Comparison of ENCODE assay signal across 12 cellular contexts in the genomic region with DNA sequence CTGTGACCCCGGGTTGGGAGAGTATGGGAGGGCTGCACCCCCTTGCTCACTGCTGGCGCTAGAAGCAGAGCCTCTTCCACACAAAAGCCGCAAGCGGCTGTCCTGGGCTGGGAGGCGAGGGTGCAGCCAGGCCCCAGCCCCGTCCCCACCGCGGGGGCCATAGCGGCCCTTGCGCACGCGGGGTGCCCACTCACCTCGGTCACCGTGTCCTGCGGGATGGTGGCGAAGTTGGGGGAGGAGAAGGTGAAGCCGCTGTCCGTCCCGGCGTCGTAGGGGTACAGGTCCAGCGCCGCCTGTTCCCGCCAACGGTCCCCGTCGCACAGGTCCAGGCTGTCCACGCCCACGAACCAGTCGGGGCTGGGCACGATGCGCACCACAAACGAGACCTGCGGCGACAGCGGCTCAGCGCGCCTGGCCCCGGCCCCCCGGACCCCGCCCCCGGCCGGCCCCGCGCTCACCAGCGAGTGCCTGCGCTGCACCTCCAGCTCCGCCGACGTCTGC. TPM values are rescaled to one million over a fixed set of nuclear protein-coding genes. Genes with fewer than 3 reads are reported as not detected.
DNase-seq lines count a peak whose midpoint lies in the region; ATAC-seq and TF ChIP-seq lines count a peak whose summit lies in the region.
"Had no signal": no experiment of that assay in that cellular context is flagged by ENCODE, and none has a peak within 500 bp of the region (broad histone marks: within the 10 kb centered on the region; RNA-seq: fewer than 3 reads in every experiment).

No MANE protein-coding gene starts in this region.

- POLR2A ChIA-PET in activated naive CD8-positive, alpha-beta T cell treated with anti-CD3 and anti-CD28 coated beads, Interleukin-2, amount 10 ng/mL, durations not matched to agents 7 days and 5 days (lab: Charles Lee): interaction anchor here (1.0 to 2.3 kb wide), 3 partner anchors 32 to 79 kb away, joined by 4 to 11 read pairs (median 5); a partner anchor contains a TSS
- POLR2A ChIA-PET in naive thymus-derived CD8-positive, alpha-beta T cell (lab: Charles Lee): interaction anchor here (0.6 to 1.9 kb wide), 3 partner anchors 18 to 41 kb away, joined by 3 to 8 read pairs (median 4); no protein-coding TSS in a partner anchor

- no peak for DNase-seq in activated naive CD8-positive, alpha-beta T cell treated with anti-CD3 and anti-CD28 coated beads, Interleukin-2, amount 10 ng/mL, durations not matched to agents 7 days and 5 days
- DNase-seq in activated naive CD8-positive, alpha-beta T cell treated with anti-CD3 and anti-CD28 coated beads for 36 hours: no peak
- no peak for DNase-seq in coronary artery (ENCODE audit: low spot score)
- DNase-seq in naive thymus-derived CD8-positive, alpha-beta T cell: peak in 1 of 10 donors; percentile 58
- no peak for DNase-seq in upper lobe of left lung
- no peak for DNase-seq in NCI-H1048 (lab: John Stamatoyannopoulos, UW)
- DNase-seq in stimulated activated naive CD4-positive, alpha-beta T cell treated with Interleukin-2 at 50 U/mL for 16 hours (lab: John Stamatoyannopoulos, UW): no peak
- DNase-seq: midbrain, NCI-H748 treated with DMSO at 0.1 percent for 48 hours had no signal

- 63% methylated on average over 16 of the region's 50 CpGs; no CpG with 5 or more reads in 1 of the 2 donors for WGBS in upper lobe of left lung, 2 donors

- H3K36me3 Mint-ChIP-seq in activated naive CD8-positive, alpha-beta T cell treated with anti-CD3 and anti-CD28 coated beads, Interleukin-2, amount 10 ng/mL, durations not matched to agents 7 days and 5 days: peaks cover 2% of the 10 kb centered on the region
- H3K36me3 Mint-ChIP-seq in activated naive CD8-positive, alpha-beta T cell treated with anti-CD3 and anti-CD28 coated beads for 36 hours: no peaks in the 10 kb centered on the region
- peaks cover 0 to 4% (median 0%) of the 10 kb centered on the region in 3 donors for H3K36me3 Mint-ChIP-seq in naive thymus-derived CD8-positive, alpha-beta T cell

- H3K9me3 Mint-ChIP-seq in activated naive CD8-positive, alpha-beta T cell treated with anti-CD3 and anti-CD28 coated beads, Interleukin-2, amount 10 ng/mL, durations not matched to agents 7 days and 5 days: no peaks in the 10 kb centered on the region
- no peaks in the 10 kb centered on the region for H3K9me3 Mint-ChIP-seq in activated naive CD8-positive, alpha-beta T cell treated with anti-CD3 and anti-CD28 coated beads for 36 hours
- H3K9me3 Mint-ChIP-seq in naive thymus-derived CD8-positive, alpha-beta T cell: no peaks in the 10 kb centered on the region
- H3K9me3 Mint-ChIP-seq: stimulated activated naive CD8-positive, alpha-beta T cell treated with anti-CD3 and anti-CD28 coated beads, Interleukin-15, Interleukin-2, amounts not matched to agents 100 ng/mL and 50 ng/mL, for 24 hours had no signal

- H3K4me1 ChIP-seq in upper lobe of left lung: peaks cover 37 to 52% (median 43%) of the 10 kb centered on the region in 4 donors

- no peak for TF ChIP-seq EP300 in upper lobe of left lung (IDR thresholded peaks at IDR 0.05)

- H3K4me1 Mint-ChIP-seq in activated naive CD8-positive, alpha-beta T cell treated with anti-CD3 and anti-CD28 coated beads, Interleukin-2, amount 10 ng/mL, durations not matched to agents 7 days and 5 days: peaks cover 18% of the 10 kb centered on the region
- H3K4me1 Mint-ChIP-seq in activated naive CD8-positive, alpha-beta T cell treated with anti-CD3 and anti-CD28 coated beads for 36 hours: peaks cover 17% of the 10 kb centered on the region
- peaks cover 13 to 37% (median 31%) of the 10 kb centered on the region in 4 donors for H3K4me1 Mint-ChIP-seq in naive thymus-derived CD8-positive, alpha-beta T cell

- no peak for TF ChIP-seq POLR2A in upper lobe of left lung (IDR thresholded peaks at IDR 0.05)

- peaks cover 0 to 30% (median 17%) of the 10 kb centered on the region in 4 donors for H3K27me3 ChIP-seq in upper lobe of left lung

- TF ChIP-seq CTCF in coronary artery (IDR thresholded peaks at IDR 0.05): no peak
- TF ChIP-seq CTCF in upper lobe of left lung (IDR thresholded peaks at IDR 0.05): no peak

- peak overlapping the region; percentile 61 for H3K4me3 Mint-ChIP-seq in activated naive CD8-positive, alpha-beta T cell treated with anti-CD3 and anti-CD28 coated beads, Interleukin-2, amount 10 ng/mL, durations not matched to agents 7 days and 5 days
- H3K4me3 Mint-ChIP-seq in activated naive CD8-positive, alpha-beta T cell treated with anti-CD3 and anti-CD28 coated beads for 36 hours: no peak overlapping the region
- peak overlapping the region; percentile 54 to 86 (median 77) for H3K4me3 Mint-ChIP-seq in naive thymus-derived CD8-positive, alpha-beta T cell
- H3K4me3 Mint-ChIP-seq: activated CD8-positive, alpha-beta memory T cell treated with anti-CD3 and anti-CD28 coated beads, Interleukin-2, amount 10 ng/mL, durations not matched to agents 7 days and 5 days had no signal

- H3K27me3 Mint-ChIP-seq in activated naive CD8-positive, alpha-beta T cell treated with anti-CD3 and anti-CD28 coated beads, Interleukin-2, amount 10 ng/mL, durations not matched to agents 7 days and 5 days: peaks cover 31% of the 10 kb centered on the region
- H3K27me3 Mint-ChIP-seq in activated naive CD8-positive, alpha-beta T cell treated with anti-CD3 and anti-CD28 coated beads for 36 hours: peaks cover 26% of the 10 kb centered on the region
- peaks cover 2 to 19% (median 7%) of the 10 kb centered on the region in 5 donors for H3K27me3 Mint-ChIP-seq in naive thymus-derived CD8-positive, alpha-beta T cell

- no peak overlapping the region for H3K27ac Mint-ChIP-seq in activated naive CD8-positive, alpha-beta T cell treated with anti-CD3 and anti-CD28 coated beads, Interleukin-2, amount 10 ng/mL, durations not matched to agents 7 days and 5 days
- H3K27ac Mint-ChIP-seq in activated naive CD8-positive, alpha-beta T cell treated with anti-CD3 and anti-CD28 coated beads for 36 hours: no peak overlapping the region
- H3K27ac Mint-ChIP-seq in naive thymus-derived CD8-positive, alpha-beta T cell: peak overlapping the region in 3 of 10 donors; percentile 3 to 87 (median 45)
- H3K27ac Mint-ChIP-seq: activated CD8-positive, alpha-beta memory T cell treated with anti-CD3 and anti-CD28 coated beads, Interleukin-2, amount 10 ng/mL, durations not matched to agents 7 days and 5 days; stimulated activated naive CD8-positive, alpha-beta T cell treated with anti-CD3 and anti-CD28 coated beads, Interleukin-15, Interleukin-2, amounts not matched to agents 100 ng/mL and 50 ng/mL, for 24 hours had no signal

- H3K4me3 ChIP-seq in coronary artery (peak overlapping the region; percentile 66), upper lobe of left lung (peak overlapping the region in 3 of 4 donors; percentile 28 to 49 (median 43))

- H3K27ac ChIP-seq in coronary artery (no peak overlapping the region), upper lobe of left lung (no peak overlapping the region)

- peaks cover 0 to 4% (median 0%) of the 10 kb centered on the region in 4 donors for H3K36me3 ChIP-seq in upper lobe of left lung

- ATAC-seq in activated naive CD8-positive, alpha-beta T cell treated with anti-CD3 and anti-CD28 coated beads, Interleukin-2, amount 10 ng/mL, durations not matched to agents 7 days and 5 days (ENCODE audit: low read depth): no peak
- no peak for ATAC-seq in naive thymus-derived CD8-positive, alpha-beta T cell
- ATAC-seq in upper lobe of left lung (ENCODE audit: low FRiP score in 2 of 2) (no peak), HG03520 (IDR thresholded peaks at IDR 0.05; ENCODE audit: unreplicated experiment) (no peak)

- H3K9me3 ChIP-seq in upper lobe of left lung: no peaks in the 10 kb centered on the region

RNA-seq across cellular contexts. Expression of a gene that starts 1.5 kb away (rescaled TPM):
- total RNA-seq in activated naive CD8-positive, alpha-beta T cell treated with anti-CD3 and anti-CD28 coated beads, Interleukin-2, amount 10 ng/mL, durations not matched to agents 7 days and 5 days: 10 to 100 TPM; 18.5 to 18.8 TPM
- 1 to 10 TPM; 6.5 to 6.8 TPM for total RNA-seq in activated naive CD8-positive, alpha-beta T cell treated with anti-CD3 and anti-CD28 coated beads for 36 hours
- total RNA-seq in naive thymus-derived CD8-positive, alpha-beta T cell: 10 to 100 TPM; 16.5 to 16.6 TPM
- 10 to 100 TPM in 1 of 3 donors, 1 to 10 TPM in 2; 8.5 to 45.9 (median 9.5) TPM for polyA plus RNA-seq in naive thymus-derived CD8-positive, alpha-beta T cell
- 10 to 100 TPM; 23.2 to 81.3 (median 50.8) TPM for total RNA-seq in upper lobe of left lung

RNA-seq across cellular contexts. Expression of a gene that starts 57.5 kb away (rescaled TPM):
- total RNA-seq in activated naive CD8-positive, alpha-beta T cell treated with anti-CD3 and anti-CD28 coated beads, Interleukin-2, amount 10 ng/mL, durations not matched to agents 7 days and 5 days: 1 to 10 TPM; 7.3 to 8.1 TPM
- total RNA-seq in activated naive CD8-positive, alpha-beta T cell treated with anti-CD3 and anti-CD28 coated beads for 36 hours: 1 to 10 TPM; 3.3 to 3.8 TPM
- 1 to 10 TPM; 7.7 to 8.5 TPM for total RNA-seq in naive thymus-derived CD8-positive, alpha-beta T cell
- polyA plus RNA-seq in naive thymus-derived CD8-positive, alpha-beta T cell: 1 to 10 TPM; 3.1 to 4.4 (median 3.5) TPM
- total RNA-seq in upper lobe of left lung: 10 to 100 TPM in 1 of 6 donors, 1 to 10 TPM in 5; 2.7 to 14.7 (median 5.3) TPM
